15 cellular contexts compared by ENCODE assay signal in genomic region chr6:74087898-74088297, GRCh38.
DNase-seq lines count a peak whose midpoint lies in the region; ATAC-seq, FAIRE-seq and TF ChIP-seq lines count a peak whose summit lies in the region.
"Had no signal": no experiment of that assay in that cellular context is flagged by ENCODE, and none has a peak within 500 bp of the region (broad histone marks: within the 10 kb centered on the region; RNA-seq: fewer than 3 reads in every experiment).

No MANE protein-coding gene starts in this region.

- no peak overlapping the region for H3K27ac Mint-ChIP-seq in Calu3 (ENCODE audit: unreplicated experiment)
- H3K27ac Mint-ChIP-seq: activated CD4-positive, alpha-beta T cell treated with anti-CD3 and anti-CD28 coated beads, Interleukin-2, amount 10 ng/mL, durations not matched to agents 24 days and 14 days; mesothelial cell of epicardium; stimulated activated memory B cell treated with anti-CD40 and anti-IgM and Interleukin-4, amounts not matched to agents 10 μg/mL and 1 μg/mL and 100 μg/mL, for 72 hours; T-helper 1 cell treated with Interleukin-12 subunit alpha and Interleukin-12 subunit beta and Interleukin-4 antibody, amounts not matched to agents 30 μg/mL and 1 μg/mL, for 36 hours had no signal

- H3K4me1 ChIP-seq in HepG2 (ENCODE audit: insufficient read depth, low read length), result no peaks in the 10 kb centered on the region
- H3K4me1 ChIP-seq in right lobe of liver, result peaks cover 0 to 6% (median 0%) of the 10 kb centered on the region in 4 donors
- H3K4me1 ChIP-seq: BLaER1 treated with 17β-estradiol and CSF1 and Interleukin-3, amounts not matched to agents 10 nM and 100 nM had no signal

- H2AFZ ChIP-seq in HepG2 (ENCODE audit: low read length), result no peak overlapping the region

- no peak overlapping the region for H3K4me3 Mint-ChIP-seq in Calu3 (ENCODE audit: low read depth, unreplicated experiment)
- H3K4me3 Mint-ChIP-seq: activated CD4-positive, alpha-beta T cell treated with anti-CD3 and anti-CD28 coated beads, Interleukin-2, amount 10 ng/mL, durations not matched to agents 24 days and 14 days; mesothelial cell of epicardium; stimulated activated memory B cell treated with anti-CD40 and anti-IgM and Interleukin-4, amounts not matched to agents 10 μg/mL and 1 μg/mL and 100 μg/mL, for 72 hours; T-helper 1 cell treated with Interleukin-12 subunit alpha and Interleukin-12 subunit beta and Interleukin-4 antibody, amounts not matched to agents 30 μg/mL and 1 μg/mL, for 36 hours had no signal

- in situ Hi-C loops in HepG2 (cut with HindIII; ENCODE audit: extremely low pct_ligation_motif_present, low pct_unique_long_range_greater_than_20kb), result no loop called here
- in situ Hi-C loops in SK-MEL-5 (cut with HindIII; ENCODE audit: low pct_unique_long_range_greater_than_20kb, low sequenced_read_pairs), result no loop called here

- H3K36me3 Mint-ChIP-seq in Calu3 (ENCODE audit: insufficient read depth, unreplicated experiment), result no peaks in the 10 kb centered on the region
- H3K36me3 Mint-ChIP-seq: mesothelial cell of epicardium; stimulated activated memory B cell treated with anti-CD40 and anti-IgM and Interleukin-4, amounts not matched to agents 10 μg/mL and 1 μg/mL and 100 μg/mL, for 72 hours had no signal

- H4K20me1 ChIP-seq in HepG2 (ENCODE audit: insufficient read depth, low read length), result no peaks in the 10 kb centered on the region
- H4K20me1 ChIP-seq: BLaER1 treated with 17β-estradiol and CSF1 and Interleukin-3, amounts not matched to agents 10 nM and 100 nM had no signal

- CTCF ChIA-PET in HepG2 (lab: Yijun Ruan, JAX; ENCODE audit: low intra/inter-chr PET ratio, low total read pairs), result no interaction called here
- CTCF ChIA-PET in Calu3 (lab: Charles Lee), result interaction anchor here (0.5 to 1.2 kb wide), 3 partner anchors 116 to 1121 kb away, joined by 3 to 6 read pairs (median 4); no protein-coding TSS in a partner anchor

- no peak overlapping the region for H3K4me2 ChIP-seq in HepG2 (ENCODE audit: low read depth, low read length)
- H3K4me2 ChIP-seq: BLaER1 treated with 17β-estradiol and CSF1 and Interleukin-3, amounts not matched to agents 10 nM and 100 nM had no signal

- intact Hi-C loops in HepG2 (cut with micrococcal nuclease; ENCODE audit: unreplicated experiment), result no loop called here
- intact Hi-C loops in right lobe of liver (cut with DNase I), result no loop called here
- intact Hi-C loops in Calu3 (cut with micrococcal nuclease; ENCODE audit: unreplicated experiment), result loop anchor here (1.0 to 10.0 kb wide), 3 partner anchors 113 to 1116 kb away; no protein-coding TSS in a partner anchor

- TF ChIP-seq EP300 in HepG2 (IDR thresholded peaks at IDR 0.05; ENCODE audit: low read depth in 2 of 2, low read length in 2 of 2), result no peak
- TF ChIP-seq EP300 in HepG2 (CRISPR knock-in tag; IDR thresholded peaks at IDR 0.05; ENCODE audit: borderline replicate concordance), result no peak

- TF ChIP-seq POLR2A in HepG2 (IDR thresholded peaks at IDR 0.05; ENCODE audit: insufficient read depth in 1 of 2, low read depth in 2 of 2, low read length in 2 of 2) (no peak), right lobe of liver (IDR thresholded peaks at IDR 0.05) (no peak)

- no peak overlapping the region for H3K27ac ChIP-seq in HepG2 (ENCODE audit: extremely low read length, insufficient read depth, low read length)
- H3K27ac ChIP-seq in right lobe of liver, result no peak overlapping the region
- H3K27ac ChIP-seq: BLaER1 treated with 17β-estradiol and CSF1 and Interleukin-3, amounts not matched to agents 10 nM and 100 nM had no signal

- no peak overlapping the region for H3K4me3 ChIP-seq in HepG2 (replicated peaks in 1 of 3; ENCODE audit: insufficient read depth in 1 of 3, low read depth in 2 of 3, low read length in 3 of 3)
- H3K4me3 ChIP-seq in right lobe of liver, result no peak overlapping the region
- H3K4me3 ChIP-seq in fibroblast of the aortic adventitia (ENCODE audit: low read depth, low read length), result no peak overlapping the region
- H3K4me3 ChIP-seq: BLaER1 treated with 17β-estradiol and CSF1 and Interleukin-3, amounts not matched to agents 10 nM and 100 nM; K562 had no signal

- no peaks in the 10 kb centered on the region for H3K27me3 ChIP-seq in HepG2 (ENCODE audit: control insufficient read depth in 1 of 2, insufficient read depth in 2 of 2, low read length in 2 of 2)
- H3K27me3 ChIP-seq in right lobe of liver, result no peaks in the 10 kb centered on the region
- H3K27me3 ChIP-seq: BLaER1 treated with 17β-estradiol and CSF1 and Interleukin-3, amounts not matched to agents 10 nM and 100 nM had no signal

- H3K4me1 Mint-ChIP-seq in Calu3 (ENCODE audit: low read depth, unreplicated experiment), result no peaks in the 10 kb centered on the region
- H3K4me1 Mint-ChIP-seq: activated CD4-positive, alpha-beta T cell treated with anti-CD3 and anti-CD28 coated beads, Interleukin-2, amount 10 ng/mL, durations not matched to agents 24 days and 14 days; mesothelial cell of epicardium; stimulated activated memory B cell treated with anti-CD40 and anti-IgM and Interleukin-4, amounts not matched to agents 10 μg/mL and 1 μg/mL and 100 μg/mL, for 72 hours had no signal

- POLR2A ChIA-PET in HepG2 (lab: Yijun Ruan, JAX), result no interaction called here

- peaks cover 7% of the 10 kb centered on the region for H3K9me3 Mint-ChIP-seq in Calu3 (ENCODE audit: low read depth, unreplicated experiment)
- H3K9me3 Mint-ChIP-seq: activated CD4-positive, alpha-beta T cell treated with anti-CD3 and anti-CD28 coated beads, Interleukin-2, amount 10 ng/mL, durations not matched to agents 24 days and 14 days; stimulated activated memory B cell treated with anti-CD40 and anti-IgM and Interleukin-4, amounts not matched to agents 10 μg/mL and 1 μg/mL and 100 μg/mL, for 72 hours; T-helper 1 cell treated with Interleukin-12 subunit alpha and Interleukin-12 subunit beta and Interleukin-4 antibody, amounts not matched to agents 30 μg/mL and 1 μg/mL, for 36 hours had no signal

- H3K9ac ChIP-seq in HepG2 (ENCODE audit: insufficient read depth, low read depth, low read length), result no peak overlapping the region
- H3K9ac ChIP-seq: BLaER1 treated with 17β-estradiol and CSF1 and Interleukin-3, amounts not matched to agents 10 nM and 100 nM had no signal

- no peaks in the 10 kb centered on the region for H3K36me3 ChIP-seq in HepG2 (replicated peaks in 1 of 2; ENCODE audit: control insufficient read depth in 1 of 2, insufficient read depth in 2 of 2, low read length in 2 of 2)
- no peaks in the 10 kb centered on the region for H3K36me3 ChIP-seq in right lobe of liver
- H3K36me3 ChIP-seq: BLaER1 treated with 17β-estradiol and CSF1 and Interleukin-3, amounts not matched to agents 10 nM and 100 nM had no signal

- BruUV-seq in HepG2 (replicated peaks; lab: Mats Ljungman, UMichigan), result no TSS peak
- no TSS peak for BruUV-seq in Calu3 (replicated peaks; lab: Mats Ljungman, UMichigan)

- no peak for DNase-seq in HepG2 (ENCODE audit: low spot score)
- DNase-seq in right lobe of liver, result no peak
- DNase-seq in SK-MEL-5 (ENCODE audit: low read depth, low spot score), result peak; percentile 40
- DNase-seq in fibroblast of the aortic adventitia (ENCODE audit: low read depth), result peak; percentile 44
- no peak for DNase-seq in D721Med (ENCODE audit: insufficient read length, low spot score)
- DNase-seq in Calu3, result no peak
- DNase-seq in NCI-H1105 (lab: John Stamatoyannopoulos, UW), result no peak
- DNase-seq: activated CD4-positive, alpha-beta T cell treated with anti-CD3 and anti-CD28 coated beads, Interleukin-2, amount 10 ng/mL, durations not matched to agents 24 days and 14 days; stimulated activated CD4-positive, alpha-beta T cell treated with anti-CD3 and anti-CD28 coated beads, Interleukin-4, amount 100 ng/mL, for 1 hour had no signal

- H3K27me3 Mint-ChIP-seq in Calu3 (ENCODE audit: unreplicated experiment), result no peaks in the 10 kb centered on the region
- H3K27me3 Mint-ChIP-seq: stimulated activated memory B cell treated with anti-CD40 and anti-IgM and Interleukin-4, amounts not matched to agents 10 μg/mL and 1 μg/mL and 100 μg/mL, for 72 hours had no signal

- 2% methylated on average over 2 of the region's 2 CpGs for WGBS in HepG2 (ENCODE audit: low lambda C conversion rate)
- 57% methylated on average over 2 of the region's 2 CpGs for WGBS in right lobe of liver (ENCODE audit: insufficient coverage, low coverage, low lambda C conversion rate, missing lambda C conversion rate)

- ATAC-seq in HepG2 (no peak), right lobe of liver (no peak), GM19023 (IDR thresholded peaks at IDR 0.05; ENCODE audit: unreplicated experiment) (no peak)
- ATAC-seq: K562; stimulated activated memory B cell treated with anti-CD40 and anti-IgM and Interleukin-4, amounts not matched to agents 10 μg/mL and 1 μg/mL and 100 μg/mL, for 72 hours had no signal

- H3K9me3 ChIP-seq in HepG2 (ENCODE audit: low read length), result no peaks in the 10 kb centered on the region
- no peaks in the 10 kb centered on the region for H3K9me3 ChIP-seq in right lobe of liver

- FAIRE-seq in HepG2 (lab: Jason Lieb, UNC) (no peak), D721Med (lab: Jason Lieb, UNC) (no peak)
- FAIRE-seq: K562 had no signal

- TF ChIP-seq CTCF in HepG2 (CRISPR knock-in tag; IDR thresholded peaks at IDR 0.05), result no peak
- no peak for TF ChIP-seq CTCF in right lobe of liver (IDR thresholded peaks at IDR 0.05)
- no peak for TF ChIP-seq CTCF in fibroblast of the aortic adventitia (IDR thresholded peaks at IDR 0.05; ENCODE audit: insufficient read depth, low read length)
- TF ChIP-seq CTCF in D721Med (IDR thresholded peaks at IDR 0.05; ENCODE audit: insufficient read depth, missing control alignments), result no peak
- TF ChIP-seq CTCF in Calu3 (IDR thresholded peaks at IDR 0.05; ENCODE audit: unreplicated experiment), result no peak

- TF ChIP-seq RAD21 in HepG2 (CRISPR knock-in tag; IDR thresholded peaks at IDR 0.05), result no peak

- H3K79me2 ChIP-seq in HepG2 (ENCODE audit: insufficient read depth, low read length), result no peaks in the 10 kb centered on the region

TF ChIP-seq in HepG2, 621 proteins besides CTCF, POLR2A, EP300 and RAD21:
- TF ChIP-seq KLF15 (CRISPR knock-in tag; IDR thresholded peaks at IDR 0.05; ENCODE audit: borderline replicate concordance), result no peak
- TF ChIP-seq STAG1 (CRISPR knock-in tag; IDR thresholded peaks at IDR 0.05), result 0 out of 2 replicates have a peak, but pooled peaks have one; percentile 6
- TF ChIP-seq KAT7 (CRISPR knock-in tag; IDR thresholded peaks at IDR 0.05; ENCODE audit: borderline replicate concordance), result no peak

Comparison
In these comparisons a context has a peak if more than half of its experiments do, and no peak if none do; other contexts are left out.
1. DNase-seq: peak in SK-MEL-5 (single experiment) and fibroblast of the aortic adventitia (single experiment); none in HepG2 (single experiment), right lobe of liver (0 of 3), D721Med (single experiment), Calu3 (single experiment) and NCI-H1105 (single experiment).